9 cellular contexts compared by ENCODE assay signal in the genomic region with DNA sequence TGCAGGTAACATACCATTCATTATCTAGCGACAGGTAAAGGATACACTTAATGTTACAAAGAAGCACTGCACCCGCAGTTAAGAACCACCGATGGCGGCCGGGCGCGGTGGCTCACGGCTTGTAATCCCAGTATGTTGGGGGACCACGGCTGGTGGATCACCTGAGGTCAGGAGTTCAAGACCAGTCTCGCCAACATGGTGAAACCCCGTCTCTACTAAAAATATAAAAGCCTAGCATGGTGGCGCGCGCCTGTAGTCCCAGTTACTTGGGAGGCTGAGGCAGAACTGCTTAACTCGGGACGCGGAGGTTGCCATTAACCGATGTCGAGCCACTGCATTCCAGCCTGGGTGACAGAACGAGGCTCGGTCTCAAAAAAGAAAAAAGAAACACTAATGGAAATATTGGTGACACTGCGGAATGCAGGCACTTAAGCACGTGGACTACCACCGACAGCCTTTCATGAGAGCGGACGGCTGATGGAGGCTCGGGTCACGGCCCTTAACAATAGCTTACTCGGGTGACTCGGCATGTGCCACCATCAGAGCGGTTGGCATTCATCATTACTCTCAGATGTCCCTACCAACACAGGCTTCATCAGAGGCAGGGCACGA. TPM values are rescaled to one million over a fixed set of nuclear protein-coding genes. Genes with fewer than 3 reads are reported as not detected.
DNase-seq lines count a peak whose midpoint lies in the region; ATAC-seq and TF ChIP-seq lines count a peak whose summit lies in the region.
"Had no signal": no experiment of that assay in that cellular context is flagged by ENCODE, and none has a peak within 500 bp of the region (broad histone marks: within the 10 kb centered on the region; RNA-seq: fewer than 3 reads in every experiment).

No MANE protein-coding gene starts in this region.

- H3K27ac ChIP-seq in brain microvascular endothelial cell (peak overlapping the region; percentile 70), liver (ENCODE audit: low read depth in 1 of 2, low read length in 2 of 2) (peak overlapping the region; percentile 80 to 98), substantia nigra (ENCODE audit: low read depth, low read length, poor library complexity, severe bottlenecking) (peak overlapping the region; percentile 94)

- H3K4me3 ChIP-seq in NB4 (ENCODE audit: low read depth, low read length) (peak overlapping the region; percentile 97), brain microvascular endothelial cell (ENCODE audit: low read depth, low read length) (peak overlapping the region; percentile 95), liver (ENCODE audit: low read depth in 1 of 3, low read length in 3 of 3) (peak overlapping the region; percentile 79 to 92 (median 83))

- H3K4me1 ChIP-seq in liver (ENCODE audit: control insufficient read depth in 4 of 4, insufficient read depth in 4 of 4, low read length in 3 of 4) = peaks cover 2 to 22% (median 12%) of the 10 kb centered on the region in 4 donors

- 17% methylated on average over 32 of the region's 32 CpGs for WGBS in liver

- in situ Hi-C loops in brain microvascular endothelial cell (cut with HindIII; ENCODE audit: low pct_ligation_motif_present, low sequenced_read_pairs) = no loop called here

- DNase-seq in COR-L47 (lab: John Stamatoyannopoulos, UW) = peak; percentile 55
- no peak for DNase-seq in NB4 (ENCODE audit: low read depth)
- DNase-seq in brain microvascular endothelial cell = no peak
- peak in 11 of 49 donors; percentile 16 to 72 (median 52) for DNase-seq in substantia nigra (lab: John Stamatoyannopoulos, UW)
- DNase-seq in D341Med (ENCODE audit: low spot score) = no peak

- no peak for TF ChIP-seq POLR2A in NB4 (IDR thresholded peaks at IDR 0.05; ENCODE audit: extremely low read depth, insufficient read length)

- H3K9me3 ChIP-seq in liver (ENCODE audit: control insufficient read depth in 4 of 4, low read length in 3 of 4) = no peaks in the 10 kb centered on the region

- ATAC-seq in GM18502 (IDR thresholded peaks at IDR 0.05; ENCODE audit: poor library complexity, unreplicated experiment) = no peak
- ATAC-seq in HG02763 (IDR thresholded peaks at IDR 0.05; ENCODE audit: unreplicated experiment) = no peak

- H3K27me3 ChIP-seq in brain microvascular endothelial cell (replicated peaks) (no peaks in the 10 kb centered on the region), liver (ENCODE audit: control insufficient read depth in 4 of 4, insufficient read depth in 4 of 4, low read length in 3 of 4) (no peaks in the 10 kb centered on the region)

- TF ChIP-seq CTCF in NB4 (IDR thresholded peaks at IDR 0.05; ENCODE audit: low read depth, low read length) = no peak
- TF ChIP-seq CTCF in brain microvascular endothelial cell (IDR thresholded peaks at IDR 0.05; ENCODE audit: low read depth, low read length, missing control alignments) = no peak
- no peak for TF ChIP-seq CTCF in liver (IDR thresholded peaks at IDR 0.05; ENCODE audit: low read depth, low read length, missing input control)

- H3K9ac ChIP-seq in liver (ENCODE audit: low read depth in 1 of 2, low read length in 2 of 2) = peak overlapping the region; percentile 40 to 59

- no peak for TF ChIP-seq RAD21 in liver (IDR thresholded peaks at IDR 0.05)

- H3K36me3 ChIP-seq in brain microvascular endothelial cell (replicated peaks) = peaks cover 56% of the 10 kb centered on the region
- peaks cover 4 to 39% (median 35%) of the 10 kb centered on the region in 4 donors for H3K36me3 ChIP-seq in liver (ENCODE audit: control insufficient read depth in 4 of 4, insufficient read depth in 3 of 4, low read depth in 1 of 4, low read length in 3 of 4)

TF ChIP-seq in liver, 16 proteins besides CTCF, POLR2A, EP300 and RAD21:
- TF ChIP-seq, protein P1, sequence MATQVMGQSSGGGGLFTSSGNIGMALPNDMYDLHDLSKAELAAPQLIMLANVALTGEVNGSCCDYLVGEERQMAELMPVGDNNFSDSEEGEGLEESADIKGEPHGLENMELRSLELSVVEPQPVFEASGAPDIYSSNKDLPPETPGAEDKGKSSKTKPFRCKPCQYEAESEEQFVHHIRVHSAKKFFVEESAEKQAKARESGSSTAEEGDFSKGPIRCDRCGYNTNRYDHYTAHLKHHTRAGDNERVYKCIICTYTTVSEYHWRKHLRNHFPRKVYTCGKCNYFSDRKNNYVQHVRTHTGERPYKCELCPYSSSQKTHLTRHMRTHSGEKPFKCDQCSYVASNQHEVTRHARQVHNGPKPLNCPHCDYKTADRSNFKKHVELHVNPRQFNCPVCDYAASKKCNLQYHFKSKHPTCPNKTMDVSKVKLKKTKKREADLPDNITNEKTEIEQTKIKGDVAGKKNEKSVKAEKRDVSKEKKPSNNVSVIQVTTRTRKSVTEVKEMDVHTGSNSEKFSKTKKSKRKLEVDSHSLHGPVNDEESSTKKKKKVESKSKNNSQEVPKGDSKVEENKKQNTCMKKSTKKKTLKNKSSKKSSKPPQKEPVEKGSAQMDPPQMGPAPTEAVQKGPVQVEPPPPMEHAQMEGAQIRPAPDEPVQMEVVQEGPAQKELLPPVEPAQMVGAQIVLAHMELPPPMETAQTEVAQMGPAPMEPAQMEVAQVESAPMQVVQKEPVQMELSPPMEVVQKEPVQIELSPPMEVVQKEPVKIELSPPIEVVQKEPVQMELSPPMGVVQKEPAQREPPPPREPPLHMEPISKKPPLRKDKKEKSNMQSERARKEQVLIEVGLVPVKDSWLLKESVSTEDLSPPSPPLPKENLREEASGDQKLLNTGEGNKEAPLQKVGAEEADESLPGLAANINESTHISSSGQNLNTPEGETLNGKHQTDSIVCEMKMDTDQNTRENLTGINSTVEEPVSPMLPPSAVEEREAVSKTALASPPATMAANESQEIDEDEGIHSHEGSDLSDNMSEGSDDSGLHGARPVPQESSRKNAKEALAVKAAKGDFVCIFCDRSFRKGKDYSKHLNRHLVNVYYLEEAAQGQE (IDR thresholded peaks at IDR 0.05) = no peak
- no peak for TF ChIP-seq SP1 (IDR thresholded peaks at IDR 0.05)
- no peak for TF ChIP-seq YY1 (IDR thresholded peaks at IDR 0.05)

RNA-seq across cellular contexts. Expression of a gene that starts 0.5 kb away (rescaled TPM):
- total RNA-seq in liver = 10 to 100 TPM; 60.2 to 84.8 TPM
- polyA plus RNA-seq in liver = 10 to 100 TPM; 28.6 to 56.8 TPM

RNA-seq across cellular contexts. Expression of a gene that starts 0.9 kb away (rescaled TPM):
- 1 to 10 TPM; 5.7 to 6.1 TPM for total RNA-seq in liver
- polyA plus RNA-seq in liver = under 1 TPM; 0.67 to 0.84 TPM

RNA-seq across cellular contexts. Expression of a gene that starts 42.6 kb away (rescaled TPM):
- total RNA-seq in liver = 10 to 100 TPM in 1 of 2 donors, 1 to 10 TPM in 1; 1.5 to 19.1 TPM
- polyA plus RNA-seq in liver = under 1 TPM; 0.61 to 0.87 TPM

RNA-seq across cellular contexts. Expression of a gene that starts 42.8 kb away (rescaled TPM):
- 10 to 100 TPM in 1 of 2 donors, 1 to 10 TPM in 1; 9.7 to 13.0 TPM for total RNA-seq in liver
- 10 to 100 TPM in 1 of 2 donors, 1 to 10 TPM in 1; 5.0 to 10.5 TPM for polyA plus RNA-seq in liver

RNA-seq across cellular contexts. Expression of a gene that starts 49.9 kb away (rescaled TPM):
- 1,000 to 10,000 TPM in 1 of 2 donors, 100 to 1,000 TPM in 1; 742 to 2,309 TPM for total RNA-seq in liver
- polyA plus RNA-seq in liver = 1,000 to 10,000 TPM; 2,515 to 2,589 TPM
- total RNA-seq: HT1080 had no signal
